8 cellular contexts compared by ENCODE assay signal in the genomic region with DNA sequence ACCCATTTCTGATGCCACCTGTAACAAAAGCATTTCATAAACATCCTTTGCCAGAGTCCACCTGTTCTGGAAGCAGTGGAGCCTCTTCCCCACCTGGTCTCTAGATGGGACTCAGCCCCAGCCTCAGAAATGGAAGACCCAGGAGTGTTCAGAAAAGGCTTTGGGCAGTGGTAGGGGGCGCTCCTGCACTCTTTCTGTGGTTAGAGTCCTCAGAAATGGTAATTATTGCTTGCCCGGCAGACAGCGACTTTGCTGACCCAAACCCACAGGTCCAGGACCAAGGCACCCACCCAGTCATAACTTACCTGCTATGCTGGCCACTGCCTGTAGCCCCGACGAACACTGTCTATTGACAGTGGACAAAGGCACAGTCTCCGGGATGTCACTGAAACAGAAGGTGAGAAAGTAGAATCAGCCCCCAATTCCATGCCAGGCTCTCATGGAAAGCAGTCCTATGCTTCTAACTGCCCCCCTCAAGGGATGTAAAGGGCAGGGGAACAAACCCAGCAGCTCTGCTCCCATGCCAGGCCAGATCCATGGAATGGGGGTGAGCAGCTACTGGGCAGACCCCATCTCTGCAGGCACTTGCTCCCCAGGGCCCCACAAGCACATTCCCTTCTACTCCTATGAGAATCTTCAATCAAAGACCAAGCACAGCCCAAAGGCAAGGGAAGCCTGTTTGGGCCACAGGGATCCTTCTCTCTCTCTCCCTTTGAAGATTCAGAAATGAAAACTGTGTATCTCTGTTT. TPM values are rescaled to one million over a fixed set of nuclear protein-coding genes. Genes with fewer than 3 reads are reported as not detected.
A peak's percentile ranks its signal among the peaks of the same experiment; 100 is the strongest.
DNase-seq lines count a peak whose midpoint lies in the region; ATAC-seq and TF ChIP-seq lines count a peak whose summit lies in the region.

No MANE protein-coding gene starts in this region.

- CTCF ChIA-PET in CD4-positive, alpha-beta T cell (lab: Charles Lee) = no interaction called here
- CTCF ChIA-PET in activated CD4-positive, alpha-beta memory T cell treated with anti-CD3 and anti-CD28 coated beads for 36 hours (lab: Charles Lee) = interaction anchor here (0.9 to 1.1 kb wide), 3 partner anchors 62 to 348 kb away, joined by 3 to 4 read pairs (median 3); no protein-coding TSS in a partner anchor

- no peak for ATAC-seq in CD4-positive, alpha-beta T cell (ENCODE audit: poor library complexity)
- ATAC-seq in GM21515 (IDR thresholded peaks at IDR 0.05; ENCODE audit: unreplicated experiment) (no peak), GM19035 (IDR thresholded peaks at IDR 0.05; ENCODE audit: unreplicated experiment) (no peak)

- H3K27me3 Mint-ChIP-seq in CD4-positive, alpha-beta T cell = no peaks in the 10 kb centered on the region
- H3K27me3 Mint-ChIP-seq in HFFc6 (ENCODE audit: insufficient read depth) = peaks cover 1% of the 10 kb centered on the region; the same call in 1 of the 2 replicates
- no peaks in the 10 kb centered on the region for H3K27me3 Mint-ChIP-seq in activated CD4-positive, alpha-beta memory T cell treated with anti-CD3 and anti-CD28 coated beads for 36 hours

- POLR2A ChIA-PET in CD4-positive, alpha-beta T cell (lab: Charles Lee) = no interaction called here
- POLR2A ChIA-PET in activated CD4-positive, alpha-beta memory T cell treated with anti-CD3 and anti-CD28 coated beads for 36 hours (lab: Charles Lee) = no interaction called here

- no peak overlapping the region for H3K4me3 Mint-ChIP-seq in CD4-positive, alpha-beta T cell
- H3K4me3 Mint-ChIP-seq in HFFc6 = no peak overlapping the region
- H3K4me3 Mint-ChIP-seq in activated CD4-positive, alpha-beta memory T cell treated with anti-CD3 and anti-CD28 coated beads for 36 hours = no peak overlapping the region

- H3K9me3 ChIP-seq in CD4-positive, alpha-beta T cell (ENCODE audit: control insufficient read depth, low read length) = no peaks in the 10 kb centered on the region

- peak in 2 of 10 experiments; percentile 23 to 25 for DNase-seq in CD4-positive, alpha-beta T cell
- DNase-seq in HFFc6 (peak; percentile 13), left kidney (ENCODE audit: low read depth, low spot score) (peak; percentile 72), T-helper 2 cell (no peak), NCI-H187 treated with DMSO at 0.1 percent for 48 hours (lab: John Stamatoyannopoulos, UW) (no peak)
- peak; percentile 48 for DNase-seq in activated CD4-positive, alpha-beta memory T cell treated with anti-CD3 and anti-CD28 coated beads for 36 hours

- H3K27me3 ChIP-seq in CD4-positive, alpha-beta T cell (ENCODE audit: control insufficient read depth, insufficient read depth, low read length) = no peaks in the 10 kb centered on the region

- H3K9me3 Mint-ChIP-seq in CD4-positive, alpha-beta T cell = no peaks in the 10 kb centered on the region
- H3K9me3 Mint-ChIP-seq in HFFc6 = no peaks in the 10 kb centered on the region
- H3K9me3 Mint-ChIP-seq in activated CD4-positive, alpha-beta memory T cell treated with anti-CD3 and anti-CD28 coated beads for 36 hours = no peaks in the 10 kb centered on the region

- peak overlapping the region; percentile 63 for H3K27ac Mint-ChIP-seq in CD4-positive, alpha-beta T cell
- H3K27ac Mint-ChIP-seq in HFFc6 = no peak overlapping the region
- no peak overlapping the region for H3K27ac Mint-ChIP-seq in activated CD4-positive, alpha-beta memory T cell treated with anti-CD3 and anti-CD28 coated beads for 36 hours

- peaks cover 92% of the 10 kb centered on the region for H3K36me3 Mint-ChIP-seq in CD4-positive, alpha-beta T cell (ENCODE audit: low read depth)
- peaks cover 9% of the 10 kb centered on the region; the same call in 1 of the 2 replicates for H3K36me3 Mint-ChIP-seq in HFFc6 (ENCODE audit: low read depth)
- H3K36me3 Mint-ChIP-seq in activated CD4-positive, alpha-beta memory T cell treated with anti-CD3 and anti-CD28 coated beads for 36 hours = peaks cover 37% of the 10 kb centered on the region

- TF ChIP-seq CTCF in CD4-positive, alpha-beta T cell (IDR thresholded peaks at IDR 0.05) = peak; percentile 28
- peak; percentile 76 for TF ChIP-seq CTCF in HFFc6 (IDR thresholded peaks at IDR 0.05)

- H3K27ac ChIP-seq in CD4-positive, alpha-beta T cell (ENCODE audit: low read depth, low read length) = no peak overlapping the region

- intact Hi-C loops in CD4-positive, alpha-beta T cell (cut with DNase I, micrococcal nuclease) = loop anchor here (5.0 to 10.0 kb wide), 5 partner anchors 83 to 1273 kb away; a partner anchor contains a TSS
- intact Hi-C loops in activated CD4-positive, alpha-beta memory T cell treated with anti-CD3 and anti-CD28 coated beads for 36 hours (cut with micrococcal nuclease) = no loop called here

- peaks cover 51% of the 10 kb centered on the region for H3K4me1 Mint-ChIP-seq in CD4-positive, alpha-beta T cell (ENCODE audit: low read depth)
- H3K4me1 Mint-ChIP-seq in HFFc6 (ENCODE audit: low read depth) = peaks cover 35% of the 10 kb centered on the region
- H3K4me1 Mint-ChIP-seq in activated CD4-positive, alpha-beta memory T cell treated with anti-CD3 and anti-CD28 coated beads for 36 hours (ENCODE audit: low read depth) = peaks cover 24% of the 10 kb centered on the region

RNA-seq across cellular contexts. Expression of a gene that starts 5.1 kb away (rescaled TPM):
- total RNA-seq in CD4-positive, alpha-beta T cell = 10 to 100 TPM; 56.4 to 58.9 TPM
- total RNA-seq in HFFc6 (2021; fragmentation: NEBNext Ultra II Directional; extraction: Animal tissue kit (Norgen Biotek cat#: 25700)) = 10 to 100 TPM; 45.1 to 60.9 (median 52.1) TPM
- total RNA-seq in activated CD4-positive, alpha-beta memory T cell treated with anti-CD3 and anti-CD28 coated beads for 36 hours = 10 to 100 TPM; 55.5 to 57.7 TPM

RNA-seq across cellular contexts. Expression of a gene that starts 6.7 kb away (rescaled TPM):
- total RNA-seq in CD4-positive, alpha-beta T cell = 10 to 100 TPM; 26.9 to 27.2 TPM
- total RNA-seq in HFFc6 (2021; fragmentation: NEBNext Ultra II Directional; extraction: Animal tissue kit (Norgen Biotek cat#: 25700)) = 10 to 100 TPM; 25.1 to 31.9 (median 28.4) TPM
- total RNA-seq in activated CD4-positive, alpha-beta memory T cell treated with anti-CD3 and anti-CD28 coated beads for 36 hours = 10 to 100 TPM; 32.3 to 34.8 TPM

RNA-seq across cellular contexts. Expression of a gene that starts 33.5 kb away (rescaled TPM):
- total RNA-seq in CD4-positive, alpha-beta T cell = 10 to 100 TPM; 28.3 to 30.3 TPM
- total RNA-seq in HFFc6 (2021; fragmentation: NEBNext Ultra II Directional; extraction: Animal tissue kit (Norgen Biotek cat#: 25700)) = 10 to 100 TPM; 48.5 to 54.3 (median 51.5) TPM
- 10 to 100 TPM; 47.5 to 48.5 TPM for total RNA-seq in activated CD4-positive, alpha-beta memory T cell treated with anti-CD3 and anti-CD28 coated beads for 36 hours

Comparison
In these comparisons a context has a peak if more than half of its experiments do, and no peak if none do; other contexts are left out.
1. DNase-seq: peak in HFFc6 (single experiment), activated CD4-positive, alpha-beta memory T cell treated with anti-CD3 and anti-CD28 coated beads for 36 hours (single experiment) and left kidney (single experiment); none in T-helper 2 cell (0 of 5) and NCI-H187 treated with DMSO at 0.1 percent for 48 hours (single experiment).